27 cellular contexts compared by ENCODE assay signal in genomic region chr1:35432231-35432630, GRCh38.
A peak's percentile ranks its signal among the peaks of the same experiment; 100 is the strongest.
DNase-seq lines count a peak whose midpoint lies in the region; ATAC-seq, FAIRE-seq and TF ChIP-seq lines count a peak whose summit lies in the region.
"Had no signal": no experiment of that assay in that cellular context is flagged by ENCODE, and none has a peak within 500 bp of the region (broad histone marks: within the 10 kb centered on the region; RNA-seq: fewer than 3 reads in every experiment).

No MANE protein-coding gene starts in this region.

- WGBS in K562 (ENCODE audit: insufficient coverage, low coverage, missing lambda C conversion rate): 90% methylated on average over 10 of the region's 10 CpGs

- no TSS peak for BruUV-seq in K562 (replicated peaks; lab: Mats Ljungman, UMichigan)

- peaks cover 0 to 2% of the 10 kb centered on the region in 2 donors for H3K9me3 Mint-ChIP-seq in activated T-cell treated with anti-CD3 and anti-CD28 coated beads, Interleukin-2, amount 50 U/mL, for 72 hours

- intact Hi-C loops in K562 (cut with micrococcal nuclease): loop anchor here (10.0 kb wide), 1 partner anchor 567 kb away; no protein-coding TSS in a partner anchor

- no peak for TF ChIP-seq CTCF in K562 (IDR thresholded peaks at IDR 0.05 in 2 of 3, conservative IDR thresholded peaks at IDR 0.05 in 1 of 3; ENCODE audit: insufficient read depth in 2 of 3, low read depth in 1 of 3, low read length in 3 of 3)

- no peaks in the 10 kb centered on the region for H3K79me2 ChIP-seq in K562 (ENCODE audit: control insufficient read depth, insufficient read depth, low read length)

- in situ Hi-C loops in K562 (cut with MboI): no loop called here

- FAIRE-seq in K562 (lab: Jason Lieb, UNC): no peak
- FAIRE-seq: D721Med, GM19239, keratinocyte had no signal

- peaks cover 9 to 10% of the 10 kb centered on the region in 2 experiments; a peak in 4 of 5 replicates for H3K4me1 ChIP-seq in K562 (replicated peaks in 1 of 2; ENCODE audit: control insufficient read depth in 2 of 2, insufficient read depth in 2 of 2, low read length in 2 of 2)
- H3K4me1 ChIP-seq: ascending aorta, thyroid gland, uterus had no signal

- peaks cover 33% of the 10 kb centered on the region for H3K4me1 Mint-ChIP-seq in activated T-cell treated with anti-CD3 and anti-CD28 coated beads, Interleukin-2, amount 50 U/mL, for 72 hours (ENCODE audit: low read depth)

- no peak for TF ChIP-seq EP300 in K562 (IDR thresholded peaks at IDR 0.05; ENCODE audit: low read length)

- no peaks in the 10 kb centered on the region for H3K27me3 ChIP-seq in K562 (ENCODE audit: control insufficient read depth in 2 of 2, insufficient read depth in 2 of 2, low read length in 2 of 2)
- H3K27me3 ChIP-seq: ascending aorta, heart right ventricle, thyroid gland, uterus had no signal

- DNase-seq in activated T-cell treated with anti-CD3 and anti-CD28 coated beads, Interleukin-2, amount 50 U/mL, for 72 hours: no peak
- DNase-seq in activated T-cell treated with anti-CD3 and anti-CD28 coated beads, Interleukin-2, amount 50 U/mL, for 1 hour: no peak
- no peak for DNase-seq in K562 (ENCODE audit: extremely low read depth in 1 of 4, low spot score in 3 of 4)
- DNase-seq in midbrain (lab: John Stamatoyannopoulos, UW): peak; percentile 35
- DNase-seq in substantia nigra (lab: John Stamatoyannopoulos, UW): peak in 32 of 49 donors; percentile 5 to 71 (median 28)
- no peak for DNase-seq in GM19238 (ENCODE audit: insufficient read length, low spot score)
- DNase-seq in RKO (ENCODE audit: low spot score): no peak
- DNase-seq: activated CD4-positive, CD25-positive, alpha-beta regulatory T cell treated with anti-CD3 and anti-CD28 coated beads, Interleukin-2, amount 50 U/mL, for 72 hours; activated CD8-positive, alpha-beta T cell treated with anti-CD3 and anti-CD28 coated beads, Interleukin-2, amount 10 ng/mL, durations not matched to agents 7 days and 5 days; activated gamma-delta T cell; activated naive CD8-positive, alpha-beta T cell treated with anti-CD3 and anti-CD28 coated beads for 36 hours; heart right ventricle; NCI-H1417; NCI-H2029 treated with DMSO at 0.1 percent for 48 hours; NCI-H524 treated with DMSO at 0.1 percent for 48 hours; SK-N-SH; stimulated activated naive CD4-positive, alpha-beta T cell; thyroid gland; uterus had no signal

- H3K27ac ChIP-seq in K562 (ENCODE audit: extremely low read depth, low read depth, low read length): no peak overlapping the region
- peak overlapping the region; percentile 72 for H3K27ac ChIP-seq in substantia nigra (ENCODE audit: low read depth, low read length, poor library complexity, severe bottlenecking)
- H3K27ac ChIP-seq: ascending aorta, coronary artery, heart right ventricle, KMS-11, thyroid gland, uterus had no signal

- no peaks in the 10 kb centered on the region for H3K9me3 ChIP-seq in K562 (replicated peaks; ENCODE audit: control insufficient read depth, insufficient read depth, low read depth, low read length)
- H3K9me3 ChIP-seq: ascending aorta, heart right ventricle, SK-N-SH, thyroid gland, uterus had no signal

- no peak for TF ChIP-seq POLR2A in K562 (conservative IDR thresholded peaks at IDR 0.05)

- no peak for ATAC-seq in activated T-cell treated with anti-CD3 and anti-CD28 coated beads, Interleukin-2, amount 50 U/mL, for 72 hours (replicated peaks in 1 of 2)
- ATAC-seq in K562 (no peak), GM18498 (IDR thresholded peaks at IDR 0.05; ENCODE audit: unreplicated experiment) (no peak)
- ATAC-seq: activated CD8-positive, alpha-beta T cell treated with anti-CD3 and anti-CD28 coated beads, Interleukin-2, amount 10 ng/mL, durations not matched to agents 7 days and 5 days had no signal

- no peaks in the 10 kb centered on the region for H3K27me3 Mint-ChIP-seq in activated T-cell treated with anti-CD3 and anti-CD28 coated beads, Interleukin-2, amount 50 U/mL, for 72 hours (ENCODE audit: low read depth)
- H3K27me3 Mint-ChIP-seq: activated naive CD8-positive, alpha-beta T cell treated with anti-CD3 and anti-CD28 coated beads for 36 hours had no signal

- peak overlapping the region; percentile 41 for H3K27ac Mint-ChIP-seq in activated T-cell treated with anti-CD3 and anti-CD28 coated beads, Interleukin-2, amount 50 U/mL, for 72 hours
- H3K27ac Mint-ChIP-seq: activated CD8-positive, alpha-beta T cell treated with anti-CD3 and anti-CD28 coated beads, Interleukin-2, amount 10 ng/mL, durations not matched to agents 7 days and 5 days; activated naive CD8-positive, alpha-beta T cell treated with anti-CD3 and anti-CD28 coated beads for 36 hours had no signal

- no peaks in the 10 kb centered on the region for H3K9me1 ChIP-seq in K562 (ENCODE audit: control insufficient read depth, insufficient read depth, low read length)

- no peak overlapping the region for H2AFZ ChIP-seq in K562 (ENCODE audit: low read depth, low read length)

- no peak for TF ChIP-seq RAD21 in K562 (CRISPR knock-in tag; conservative IDR thresholded peaks at IDR 0.05 in 1 of 2, IDR thresholded peaks at IDR 0.05 in 1 of 2)

- H3K36me3 ChIP-seq in K562 (ENCODE audit: control insufficient read depth, insufficient read depth, low read length): peaks cover 34% of the 10 kb centered on the region; the same call in 2 of the 3 replicates
- H3K36me3 ChIP-seq: uterus had no signal

- no peaks in the 10 kb centered on the region for H4K20me1 ChIP-seq in K562 (replicated peaks; ENCODE audit: control insufficient read depth, insufficient read depth, low read length)

- peak overlapping the region in 1 of 2 donors; percentile 4 for H3K4me3 Mint-ChIP-seq in activated T-cell treated with anti-CD3 and anti-CD28 coated beads, Interleukin-2, amount 50 U/mL, for 72 hours
- H3K4me3 Mint-ChIP-seq: activated CD8-positive, alpha-beta T cell treated with anti-CD3 and anti-CD28 coated beads, Interleukin-2, amount 10 ng/mL, durations not matched to agents 7 days and 5 days; activated naive CD8-positive, alpha-beta T cell treated with anti-CD3 and anti-CD28 coated beads for 36 hours; CD14-positive monocyte had no signal

- CTCF ChIA-PET in K562 (lab: Yijun Ruan, JAX; ENCODE audit: low intra/inter-chr PET ratio): no interaction called here

- POLR2A ChIA-PET in K562 (lab: Yijun Ruan, JAX): interaction anchor here (0.6 to 2.4 kb wide), 4 partner anchors 8 to 15 kb away, joined by 3 to 8 read pairs (median 5); no protein-coding TSS in a partner anchor

- no peak overlapping the region for H3K4me2 ChIP-seq in K562 (ENCODE audit: insufficient read depth, low read length)
- H3K4me2 ChIP-seq: KMS-11, SK-N-SH had no signal

- H3K36me3 Mint-ChIP-seq in activated T-cell treated with anti-CD3 and anti-CD28 coated beads, Interleukin-2, amount 50 U/mL, for 72 hours (ENCODE audit: insufficient read depth in 2 of 2): peaks cover 11 to 14% of the 10 kb centered on the region in 2 donors

- H3K4me3 ChIP-seq in K562: no peak overlapping the region
- H3K4me3 ChIP-seq: ascending aorta, coronary artery, heart right ventricle, thyroid gland, uterus had no signal

- H3K9ac ChIP-seq in K562 (ENCODE audit: insufficient read depth in 1 of 2, low read depth in 2 of 2, low read length in 2 of 2): peak overlapping the region in 1 of 2 experiments; percentile 43; a peak in 1 of 4 replicates
- H3K9ac ChIP-seq: KMS-11, SK-N-SH had no signal

TF ChIP-seq in K562, 482 proteins besides CTCF, POLR2A, EP300 and RAD21:
- peak; percentile 52 for TF ChIP-seq POLR2G (IDR thresholded peaks at IDR 0.05; ENCODE audit: low read depth, low read length)
- TF ChIP-seq FOXA3 (CRISPR knock-in tag; conservative IDR thresholded peaks at IDR 0.05 in 1 of 2, IDR thresholded peaks at IDR 0.05 in 1 of 2): no peak
- TF ChIP-seq SMC3 (conservative IDR thresholded peaks at IDR 0.05; ENCODE audit: insufficient read depth, low read depth, low read length): 0 out of 2 replicates have a peak, but pooled peaks have one; percentile 9

Comparison
In these comparisons a context has a peak if more than half of its experiments do, and no peak if none do; other contexts are left out.
1. DNase-seq: peak in midbrain (single experiment) and substantia nigra (32 of 49); none in activated T-cell treated with anti-CD3 and anti-CD28 coated beads, Interleukin-2, amount 50 U/mL, for 72 hours (0 of 2), activated T-cell treated with anti-CD3 and anti-CD28 coated beads, Interleukin-2, amount 50 U/mL, for 1 hour (single experiment), K562 (0 of 4), GM19238 (single experiment) and RKO (single experiment).